Comparison of ENCODE assay signal across 9 cellular contexts in the genomic region with DNA sequence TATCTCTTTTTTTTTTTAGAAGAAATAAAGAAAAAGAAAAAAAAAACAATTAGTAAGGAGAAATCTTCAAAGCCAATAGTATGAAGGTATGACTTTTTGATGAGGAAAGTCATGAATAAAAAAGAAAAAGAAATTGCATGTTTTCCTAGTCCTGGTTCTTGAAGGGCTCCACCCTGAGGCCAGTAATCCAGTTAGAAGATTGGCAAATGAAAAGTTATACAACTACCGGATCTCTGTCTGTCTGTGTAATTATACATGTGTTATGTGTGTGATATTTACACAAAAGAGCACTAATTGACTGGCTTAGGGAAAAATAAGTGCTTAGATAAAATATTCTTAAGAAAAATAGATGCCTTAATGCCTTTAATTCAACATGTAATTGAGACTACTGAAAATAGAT. TPM values are rescaled to one million over a fixed set of nuclear protein-coding genes. Genes with fewer than 3 reads are reported as not detected.
"Had no signal": no experiment of that assay in that cellular context is flagged by ENCODE, and none has a peak within 500 bp of the region (broad histone marks: within the 10 kb centered on the region; RNA-seq: fewer than 3 reads in every experiment).

No MANE protein-coding gene starts in this region.

- H2AFZ ChIP-seq: GM23338 had no signal

- DNase-seq: H9, HCEC 1CT, KBM-7 had no signal

- FAIRE-seq: H1, H54, HTR-8/SVneo had no signal

- ATAC-seq: GM23338 had no signal

- H3K4me1 Mint-ChIP-seq: GM23338, H9 had no signal

- H3K27ac Mint-ChIP-seq: GM23338, H9 had no signal

- H3K4me3 Mint-ChIP-seq: GM23338 had no signal

- H3K4me2 ChIP-seq: GM23338 had no signal

- H3K4me3 ChIP-seq: GM23338 had no signal

RNA-seq across cellular contexts. Expression of a gene that starts 28.4 kb away (rescaled TPM):
- total RNA-seq: GM23338, H1, H9, HT-29 had no signal
- polyA plus RNA-seq: GM23338, IgD-negative memory B cell had no signal

RNA-seq across cellular contexts. Expression of a gene that starts 51.6 kb away (rescaled TPM):
- total RNA-seq: HT-29 had no signal
